Comparison of ENCODE assay signal across 6 cellular contexts in the genomic region with DNA sequence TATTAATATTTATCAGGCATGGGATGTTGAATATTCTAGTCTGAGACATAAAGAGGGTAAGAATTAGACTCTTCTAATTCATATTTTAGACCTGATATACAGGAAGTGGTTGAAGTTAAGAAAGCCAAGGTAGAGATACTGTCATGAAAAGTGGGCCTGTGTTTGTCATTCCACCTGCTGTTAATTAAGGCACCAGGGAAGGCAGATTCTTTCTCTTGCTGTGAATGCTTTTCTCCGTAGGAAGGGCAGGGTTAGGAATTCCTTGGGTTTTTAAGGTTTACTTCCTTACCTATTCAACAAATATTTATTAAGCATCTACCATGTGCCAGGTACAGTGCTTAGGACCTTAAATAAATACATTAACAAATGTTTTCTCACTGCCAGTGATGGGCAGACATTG.
"Had no signal": no experiment of that assay in that cellular context is flagged by ENCODE, and none has a peak within 500 bp of the region (broad histone marks: within the 10 kb centered on the region; RNA-seq: fewer than 3 reads in every experiment).

No MANE protein-coding gene starts in this region.

- H3K9me3 Mint-ChIP-seq: H9 had no signal

- H3K4me3 ChIP-seq: K562 had no signal

- H3K4me3 Mint-ChIP-seq: H9 had no signal

- H3K27ac Mint-ChIP-seq: H9 had no signal

- DNase-seq: GOT3, HCEC 1CT, IMR-90, KG1 had no signal

- ATAC-seq: K562 had no signal
